ENCODE assay signal across 20 cellular contexts in the genomic region with DNA sequence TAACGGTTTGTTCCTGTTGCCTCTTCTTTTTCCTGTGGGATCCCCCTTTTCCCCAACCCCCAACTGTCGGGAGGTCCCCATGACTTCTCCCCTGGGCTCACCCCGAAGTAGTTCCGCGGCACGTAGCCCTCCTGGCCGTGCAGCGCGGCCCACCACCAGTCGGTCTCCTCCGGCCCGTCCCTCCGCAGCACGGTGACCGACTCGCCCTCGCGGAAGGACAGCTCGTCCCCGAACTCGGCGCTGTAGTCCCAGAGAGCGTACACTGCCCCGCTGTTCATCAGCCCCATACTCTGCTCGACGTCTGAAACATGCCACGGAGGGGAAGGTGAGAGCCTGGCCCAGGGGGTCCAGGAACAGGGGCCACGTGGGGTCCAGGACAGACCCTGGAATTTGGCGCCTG. TPM values are rescaled to one million over a fixed set of nuclear protein-coding genes. Genes with fewer than 3 reads are reported as not detected.
"Had no signal": no experiment of that assay in that cellular context is flagged by ENCODE, and none has a peak within 500 bp of the region (broad histone marks: within the 10 kb centered on the region; RNA-seq: fewer than 3 reads in every experiment).

No MANE protein-coding gene starts in this region.

- H3K27ac ChIP-seq: epithelial cell of prostate, esophagus squamous epithelium, left ventricle myocardium inferior, lower lobe of right lung, sigmoid colon, skin epidermis, uterus had no signal

- H3K9me3 ChIP-seq: esophagus squamous epithelium, left ventricle myocardium inferior, lower lobe of right lung, sigmoid colon, uterus had no signal

- H3K36me3 ChIP-seq: lower lobe of right lung, sigmoid colon, uterus had no signal

- ATAC-seq: left cardiac atrium had no signal

- H3K4me1 Mint-ChIP-seq: nephron had no signal

- H3K4me3 ChIP-seq: esophagus squamous epithelium, left ventricle myocardium inferior, lower lobe of right lung, sigmoid colon, skin epidermis, uterus had no signal

- H3K4me1 ChIP-seq: uterus had no signal

- DNase-seq: effector memory CD4-positive, alpha-beta T cell; esophagus squamous epithelium; foreskin fibroblast; kidney; left cardiac atrium; left ventricle myocardium inferior; lower lobe of right lung; midbrain; posterior cingulate gyrus; sigmoid colon; stimulated activated CD4-positive, alpha-beta T cell treated with anti-CD3 and anti-CD28 coated beads, Interleukin-2, amount 100 ng/mL, for 24 hours; stimulated activated CD4-positive, alpha-beta T cell treated with anti-CD3 and anti-CD28 coated beads, Interleukin-4, amount 100 ng/mL, for 4 hours; stimulated activated naive CD4-positive, alpha-beta T cell treated with Interleukin-2 at 50 U/mL for 16 hours; trophoblast cell; uterus had no signal

- H3K27ac Mint-ChIP-seq: memory B cell, nephron had no signal

- H3K9me3 Mint-ChIP-seq: memory B cell, nephron had no signal

- FAIRE-seq: endometrium, kidney had no signal

- H3K4me3 Mint-ChIP-seq: memory B cell, nephron had no signal

RNA-seq across cellular contexts. Expression of a gene that starts 41.9 kb away (rescaled TPM):
- total RNA-seq: left ventricle myocardium inferior, sigmoid colon had no signal
